In genomic region chr6:162450358-162450757, GRCh38 we compare ENCODE assay signal across 1 cellular context.
TF ChIP-seq lines count a peak whose summit lies in the region.

No MANE protein-coding gene starts in this region.

TF ChIP-seq in GM23338, 12 proteins besides CTCF, POLR2A, EP300 and RAD21:
- no peak for TF ChIP-seq ZNF462 (CRISPR knock-in tag; IDR thresholded peaks at IDR 0.05)
- no peak for TF ChIP-seq JUNB (IDR thresholded peaks at IDR 0.05; ENCODE audit: unreplicated experiment)
- no peak for TF ChIP-seq STAT1 (IDR thresholded peaks at IDR 0.05; ENCODE audit: unreplicated experiment)
- no peak for TF ChIP-seq NANOG (IDR thresholded peaks at IDR 0.05; ENCODE audit: borderline replicate concordance)
- no peak for TF ChIP-seq ZNF331 (CRISPR knock-in tag; IDR thresholded peaks at IDR 0.05; ENCODE audit: low read depth)
- no peak for TF ChIP-seq ZNF114 (CRISPR knock-in tag; IDR thresholded peaks at IDR 0.05)
- no peak for TF ChIP-seq POLR2AphosphoS5 (IDR thresholded peaks at IDR 0.05; ENCODE audit: low read depth)
- no peak for TF ChIP-seq REST (IDR thresholded peaks at IDR 0.05; ENCODE audit: unreplicated experiment)
- TF ChIP-seq EZH2phosphoT487 (IDR thresholded peaks at IDR 0.05; ENCODE audit: unreplicated experiment) = no peak
- TF ChIP-seq ETS1 (IDR thresholded peaks at IDR 0.05) = no peak
- TF ChIP-seq CREB1 (CRISPR knock-in tag; IDR thresholded peaks at IDR 0.05; ENCODE audit: low read depth) = no peak
- no peak for TF ChIP-seq EZH2 (IDR thresholded peaks at IDR 0.05; ENCODE audit: low read depth, unreplicated experiment)
